1 cellular context compared by ENCODE assay signal in genomic region chr9:120610975-120611689, GRCh38.
TF ChIP-seq lines count a peak whose summit lies in the region.

No MANE protein-coding gene starts in this region.

TF ChIP-seq in GM12878, 131 proteins besides CTCF, POLR2A, EP300 and RAD21 (continued from another document):
- TF ChIP-seq, protein P1, sequence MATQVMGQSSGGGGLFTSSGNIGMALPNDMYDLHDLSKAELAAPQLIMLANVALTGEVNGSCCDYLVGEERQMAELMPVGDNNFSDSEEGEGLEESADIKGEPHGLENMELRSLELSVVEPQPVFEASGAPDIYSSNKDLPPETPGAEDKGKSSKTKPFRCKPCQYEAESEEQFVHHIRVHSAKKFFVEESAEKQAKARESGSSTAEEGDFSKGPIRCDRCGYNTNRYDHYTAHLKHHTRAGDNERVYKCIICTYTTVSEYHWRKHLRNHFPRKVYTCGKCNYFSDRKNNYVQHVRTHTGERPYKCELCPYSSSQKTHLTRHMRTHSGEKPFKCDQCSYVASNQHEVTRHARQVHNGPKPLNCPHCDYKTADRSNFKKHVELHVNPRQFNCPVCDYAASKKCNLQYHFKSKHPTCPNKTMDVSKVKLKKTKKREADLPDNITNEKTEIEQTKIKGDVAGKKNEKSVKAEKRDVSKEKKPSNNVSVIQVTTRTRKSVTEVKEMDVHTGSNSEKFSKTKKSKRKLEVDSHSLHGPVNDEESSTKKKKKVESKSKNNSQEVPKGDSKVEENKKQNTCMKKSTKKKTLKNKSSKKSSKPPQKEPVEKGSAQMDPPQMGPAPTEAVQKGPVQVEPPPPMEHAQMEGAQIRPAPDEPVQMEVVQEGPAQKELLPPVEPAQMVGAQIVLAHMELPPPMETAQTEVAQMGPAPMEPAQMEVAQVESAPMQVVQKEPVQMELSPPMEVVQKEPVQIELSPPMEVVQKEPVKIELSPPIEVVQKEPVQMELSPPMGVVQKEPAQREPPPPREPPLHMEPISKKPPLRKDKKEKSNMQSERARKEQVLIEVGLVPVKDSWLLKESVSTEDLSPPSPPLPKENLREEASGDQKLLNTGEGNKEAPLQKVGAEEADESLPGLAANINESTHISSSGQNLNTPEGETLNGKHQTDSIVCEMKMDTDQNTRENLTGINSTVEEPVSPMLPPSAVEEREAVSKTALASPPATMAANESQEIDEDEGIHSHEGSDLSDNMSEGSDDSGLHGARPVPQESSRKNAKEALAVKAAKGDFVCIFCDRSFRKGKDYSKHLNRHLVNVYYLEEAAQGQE (IDR thresholded peaks at IDR 0.05; ENCODE audit: low read depth, low read length), result no peak
- no peak for TF ChIP-seq MYC (IDR thresholded peaks at IDR 0.05; ENCODE audit: insufficient read depth, insufficient read length, insufficient replicate concordance, low read length, severe bottlenecking)
- no peak for TF ChIP-seq HDAC6 (IDR thresholded peaks at IDR 0.05; ENCODE audit: unreplicated experiment)
